25 cellular contexts compared by ENCODE assay signal in the genomic region with DNA sequence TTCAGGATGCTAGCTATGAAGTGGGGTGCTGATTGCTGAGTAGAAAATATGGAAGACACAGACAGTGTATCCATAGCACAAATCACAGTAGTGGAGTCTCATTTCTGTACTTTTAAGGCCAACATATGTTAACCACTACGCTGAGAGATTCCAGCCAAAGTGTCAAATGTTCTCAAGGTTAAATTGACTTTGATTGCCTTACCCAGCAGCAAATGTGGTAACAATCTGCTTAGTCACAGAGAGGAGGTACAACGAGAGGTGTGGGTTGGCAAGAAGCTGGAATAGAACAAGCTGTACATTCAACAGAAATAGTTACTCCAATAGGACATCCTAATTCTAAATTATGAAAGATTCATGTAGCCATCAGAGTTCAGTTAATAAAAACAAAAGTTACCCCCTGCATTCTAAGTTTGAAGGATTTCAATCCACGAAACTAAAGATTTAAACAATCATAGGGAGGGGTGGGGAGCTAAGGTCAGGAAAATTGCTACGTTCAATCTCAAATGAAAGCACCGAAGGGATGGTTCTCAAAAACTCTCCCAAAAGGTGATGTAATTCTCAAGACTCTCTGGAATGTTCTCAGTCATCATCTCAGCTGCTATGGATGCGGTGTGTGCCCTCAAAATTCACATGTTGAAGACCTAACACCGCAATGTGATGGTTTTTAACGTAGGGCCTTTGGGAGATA.
DNase-seq lines count a peak whose midpoint lies in the region; ATAC-seq and TF ChIP-seq lines count a peak whose summit lies in the region.
"Had no signal": no experiment of that assay in that cellular context is flagged by ENCODE, and none has a peak within 500 bp of the region (broad histone marks: within the 10 kb centered on the region; RNA-seq: fewer than 3 reads in every experiment).

No MANE protein-coding gene starts in this region.

- H3K9me2 ChIP-seq in GM23248 (ENCODE audit: insufficient read depth) (no peaks in the 10 kb centered on the region), OCI-LY1 (ENCODE audit: low read depth, low read length) (no peaks in the 10 kb centered on the region), PC-3 (replicated peaks; ENCODE audit: low read length) (no peaks in the 10 kb centered on the region)

- H3K9me3 Mint-ChIP-seq in neural crest cell = no peaks in the 10 kb centered on the region
- H3K9me3 Mint-ChIP-seq: activated CD4-positive, alpha-beta memory T cell treated with anti-CD3 and anti-CD28 coated beads for 36 hours had no signal

- H4K20me1 ChIP-seq in GM23248 (ENCODE audit: insufficient read depth) (no peaks in the 10 kb centered on the region), OCI-LY1 (ENCODE audit: insufficient read depth, low read length) (no peaks in the 10 kb centered on the region), PC-3 (ENCODE audit: low read length) (no peaks in the 10 kb centered on the region)

- peaks cover 9% of the 10 kb centered on the region for H3K4me1 Mint-ChIP-seq in neural crest cell

- H3K27ac ChIP-seq in GM23248 = no peak overlapping the region
- H3K27ac ChIP-seq in OCI-LY1 (ENCODE audit: low read depth, low read length, poor library complexity, severe bottlenecking) = no peak overlapping the region
- no peak overlapping the region for H3K27ac ChIP-seq in PC-3 (ENCODE audit: low read length)
- H3K27ac ChIP-seq: C4-2B, esophagus squamous epithelium, heart left ventricle, pancreas, thoracic aorta had no signal

- H2AFZ ChIP-seq in GM23248 = no peak overlapping the region
- peak overlapping the region; percentile 46; the same call in 1 of the 2 replicates for H2AFZ ChIP-seq in OCI-LY1 (ENCODE audit: low read length)
- no peak overlapping the region for H2AFZ ChIP-seq in PC-3 (ENCODE audit: low read length)

- no peaks in the 10 kb centered on the region for H3K79me2 ChIP-seq in GM23248 (ENCODE audit: insufficient read depth)
- no peaks in the 10 kb centered on the region for H3K79me2 ChIP-seq in OCI-LY1 (ENCODE audit: insufficient read depth, low read length)
- H3K79me2 ChIP-seq in PC-3 (ENCODE audit: low read length) = no peaks in the 10 kb centered on the region

- TF ChIP-seq POLR2A in lower leg skin (IDR thresholded peaks at IDR 0.05) = no peak

- no peak for TF ChIP-seq CTCF in OCI-LY1 (IDR thresholded peaks at IDR 0.05; ENCODE audit: low read length)
- TF ChIP-seq CTCF in choroid plexus epithelial cell (conservative IDR thresholded peaks at IDR 0.05; ENCODE audit: low read depth, low read length) = no peak
- TF ChIP-seq CTCF in neural crest cell (conservative IDR thresholded peaks at IDR 0.05) = no peak
- TF ChIP-seq CTCF in PC-3 (conservative IDR thresholded peaks at IDR 0.05; ENCODE audit: low read depth, low read length) = no peak
- no peak for TF ChIP-seq CTCF in lower leg skin (IDR thresholded peaks at IDR 0.05)

- H3F3A ChIP-seq in GM23248 (ENCODE audit: insufficient read depth) (peaks cover 31% of the 10 kb centered on the region), OCI-LY1 (ENCODE audit: insufficient read depth, low read length) (no peaks in the 10 kb centered on the region), PC-3 (ENCODE audit: low read length, unreplicated experiment) (peaks cover 8% of the 10 kb centered on the region)

- no peaks in the 10 kb centered on the region for H3K27me3 Mint-ChIP-seq in neural crest cell (ENCODE audit: low read depth)
- H3K27me3 Mint-ChIP-seq: activated CD4-positive, alpha-beta memory T cell treated with anti-CD3 and anti-CD28 coated beads for 36 hours had no signal

- H3K27ac Mint-ChIP-seq in neural crest cell (ENCODE audit: unreplicated experiment) = peak overlapping the region; percentile 50
- H3K27ac Mint-ChIP-seq: activated CD4-positive, alpha-beta memory T cell treated with anti-CD3 and anti-CD28 coated beads for 36 hours had no signal

- no peak overlapping the region for H3K4me3 Mint-ChIP-seq in neural crest cell
- H3K4me3 Mint-ChIP-seq: activated CD4-positive, alpha-beta memory T cell treated with anti-CD3 and anti-CD28 coated beads for 36 hours had no signal

- intact Hi-C loops in PC-3 (cut with micrococcal nuclease) = loop anchor here (5.0 to 10.0 kb wide), 3 partner anchors 328 to 605 kb away; no protein-coding TSS in a partner anchor
- intact Hi-C loops in lower leg skin (cut with DNase I; ENCODE audit: low total_unique reads) = no loop called here

- no TSS peak for BruUV-seq in PC-3 (replicated peaks; lab: Mats Ljungman, UMichigan)

- H3K27me3 ChIP-seq in GM23248 (replicated peaks; ENCODE audit: insufficient read depth) (no peaks in the 10 kb centered on the region), OCI-LY1 (ENCODE audit: insufficient read depth, low read length) (no peaks in the 10 kb centered on the region), PC-3 (ENCODE audit: low read length) (no peaks in the 10 kb centered on the region)
- H3K27me3 ChIP-seq: esophagus squamous epithelium, heart left ventricle, pancreas, sigmoid colon had no signal

- H3K4me2 ChIP-seq in GM23248 (ENCODE audit: unreplicated experiment) (no peak overlapping the region), OCI-LY1 (ENCODE audit: low read length) (no peak overlapping the region), PC-3 (ENCODE audit: low read length) (no peak overlapping the region)

- ATAC-seq in PC-3 = no peak
- no peak for ATAC-seq in GM19395 (IDR thresholded peaks at IDR 0.05; ENCODE audit: unreplicated experiment)
- no peak for ATAC-seq in GM18519 (IDR thresholded peaks at IDR 0.05; ENCODE audit: low FRiP score, unreplicated experiment)
- ATAC-seq: heart left ventricle had no signal

- no peaks in the 10 kb centered on the region for H3K36me3 Mint-ChIP-seq in neural crest cell (ENCODE audit: low read depth)
- H3K36me3 Mint-ChIP-seq: activated CD4-positive, alpha-beta memory T cell treated with anti-CD3 and anti-CD28 coated beads for 36 hours had no signal

- POLR2A ChIA-PET in PC-3 (lab: Charles Lee; ENCODE audit: unreplicated experiment) = no interaction called here

- H3K9me3 ChIP-seq in GM23248 (ENCODE audit: low read depth) = no peaks in the 10 kb centered on the region
- H3K9me3 ChIP-seq in OCI-LY1 (ENCODE audit: low read length) = no peaks in the 10 kb centered on the region
- H3K9me3 ChIP-seq in PC-3 (ENCODE audit: low read length) = no peaks in the 10 kb centered on the region
- H3K9me3 ChIP-seq: esophagus squamous epithelium, heart left ventricle, pancreas, sigmoid colon, thoracic aorta had no signal

- H3K9ac ChIP-seq in GM23248 = no peak overlapping the region
- no peak overlapping the region for H3K9ac ChIP-seq in OCI-LY1 (ENCODE audit: low read length)
- no peak overlapping the region for H3K9ac ChIP-seq in PC-3 (ENCODE audit: low read length)

- 96% methylated on average over 8 of the region's 8 CpGs for WGBS in GM23248 (ENCODE audit: low coverage in 1 of 2, low lambda C conversion rate in 2 of 2, missing lambda C conversion rate in 2 of 2), 2 experiments
- WGBS in lower leg skin, 2 donors = 82 to 85% methylated on average over 8 of the region's 8 CpGs

- in situ Hi-C loops in GM23248 (cut with MboI) = no loop called here

- peak; percentile 11 for DNase-seq in GM23248
- peak; percentile 80 for DNase-seq in choroid plexus epithelial cell (ENCODE audit: low read depth)
- no peak for DNase-seq in neural crest cell (ENCODE audit: low read depth, low spot score)
- DNase-seq in PC-3 = no peak
- no peak for DNase-seq in lower leg skin (ENCODE audit: low spot score in 2 of 2)
- DNase-seq: activated CD4-positive, alpha-beta memory T cell treated with anti-CD3 and anti-CD28 coated beads for 36 hours; activated CD4-positive, CD25-positive, alpha-beta regulatory T cell; amniotic stem cell; effector memory CD4-positive, alpha-beta T cell; esophagus squamous epithelium; heart left ventricle; KBM-7; MV-4-11; NCI-H1694 treated with DMSO at 0.1 percent for 48 hours; NCI-H510A treated with DMSO at 0.1 percent for 48 hours; pancreas; RPMI8226; sigmoid colon; stimulated activated naive CD4-positive, alpha-beta T cell; T-helper 9 cell had no signal

- H3K4me3 ChIP-seq in GM23248 = no peak overlapping the region
- H3K4me3 ChIP-seq in OCI-LY1 (ENCODE audit: low read depth, low read length, poor library complexity, severe bottlenecking) = no peak overlapping the region
- no peak overlapping the region for H3K4me3 ChIP-seq in choroid plexus epithelial cell (ENCODE audit: low read depth, low read length)
- H3K4me3 ChIP-seq in PC-3 (ENCODE audit: low read length) = no peak overlapping the region
- H3K4me3 ChIP-seq in lower leg skin (ENCODE audit: low read depth, poor library complexity, severe bottlenecking) = no peak overlapping the region
- H3K4me3 ChIP-seq: esophagus squamous epithelium, heart left ventricle, pancreas, sigmoid colon, thoracic aorta had no signal

- H3K36me3 ChIP-seq in GM23248 (ENCODE audit: low read depth) = no peaks in the 10 kb centered on the region
- no peaks in the 10 kb centered on the region for H3K36me3 ChIP-seq in OCI-LY1 (ENCODE audit: insufficient read depth, low read length)
- H3K36me3 ChIP-seq in PC-3 (ENCODE audit: low read depth, low read length) = no peaks in the 10 kb centered on the region
- H3K36me3 ChIP-seq: esophagus squamous epithelium, heart left ventricle, pancreas, sigmoid colon, thoracic aorta had no signal

- H3K4me1 ChIP-seq in GM23248 (ENCODE audit: insufficient read depth) (peaks cover 43% of the 10 kb centered on the region), OCI-LY1 (ENCODE audit: insufficient read depth, low read length, severe bottlenecking) (peaks cover 21% of the 10 kb centered on the region), PC-3 (ENCODE audit: insufficient read depth, low read length) (peaks cover 52% of the 10 kb centered on the region)
- H3K4me1 ChIP-seq: pancreas had no signal

- CTCF ChIA-PET in PC-3 (lab: Charles Lee) = no interaction called here

Comparison
In these comparisons a context has a peak if more than half of its experiments do, and no peak if none do; other contexts are left out.
1. DNase-seq: peak in GM23248 (single experiment) and choroid plexus epithelial cell (single experiment); none in neural crest cell (single experiment), PC-3 (single experiment) and lower leg skin (0 of 2).